In the genomic region with DNA sequence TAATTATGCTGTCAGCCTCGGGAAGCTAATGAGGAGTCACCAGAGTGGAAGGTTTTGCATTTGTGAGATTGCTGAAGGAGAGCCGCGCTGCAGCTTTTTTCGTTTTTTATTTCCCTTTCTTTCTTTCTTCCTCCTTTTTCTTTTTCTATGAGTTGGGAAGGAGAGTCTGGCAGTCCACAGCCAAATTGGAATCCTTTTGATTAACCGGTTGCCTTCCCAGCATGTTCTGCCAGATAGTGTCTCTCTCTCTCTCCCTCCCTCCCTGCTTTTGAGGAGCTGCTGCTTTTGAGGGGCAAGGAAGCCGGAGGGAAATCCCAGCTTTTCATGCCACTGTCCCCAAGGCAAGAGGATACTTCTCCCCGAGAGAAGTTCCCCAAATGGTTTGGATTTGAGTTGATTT, we compare ENCODE assay signal across 12 cellular contexts.
DNase-seq lines count a peak whose midpoint lies in the region; ATAC-seq and TF ChIP-seq lines count a peak whose summit lies in the region.
"Had no signal": no experiment of that assay in that cellular context is flagged by ENCODE, and none has a peak within 500 bp of the region (broad histone marks: within the 10 kb centered on the region; RNA-seq: fewer than 3 reads in every experiment).

No MANE protein-coding gene starts in this region.

- CTCF ChIA-PET in IMR-90 (lab: Yijun Ruan, JAX), result interaction anchor here (1.0 kb wide), 1 partner anchor 28 kb away, joined by 9 read pairs; no protein-coding TSS in a partner anchor
- CTCF ChIA-PET in activated CD4-positive, alpha-beta T cell treated with anti-CD3 and anti-CD28 coated beads, Interleukin-2, amount 10 ng/mL, durations not matched to agents 7 days and 5 days (lab: Charles Lee), result no interaction called here

- H3K14ac ChIP-seq in IMR-90 (replicated peaks; ENCODE audit: low read depth, low read length), result peak overlapping the region; percentile 69

- H3K79me1 ChIP-seq in IMR-90 (ENCODE audit: low read depth in 1 of 2, low read length in 2 of 2), result peaks cover 0 to 25% of the 10 kb centered on the region in 2 experiments; a peak in 2 of 4 replicates

- peak overlapping the region; percentile 13; the same call in 1 of the 2 replicates for H2AK5ac ChIP-seq in IMR-90 (ENCODE audit: low read depth, low read length)

- H3K27me3 ChIP-seq in ACC112 (ENCODE audit: insufficient read depth, low read length), result peaks cover 11% of the 10 kb centered on the region; the same call in 1 of the 2 replicates
- H3K27me3 ChIP-seq in IMR-90 (ENCODE audit: control insufficient read depth, insufficient read depth, low read length), result no peaks in the 10 kb centered on the region
- H3K27me3 ChIP-seq in neuron (ENCODE audit: insufficient read depth, low read length), result no peaks in the 10 kb centered on the region
- no peaks in the 10 kb centered on the region for H3K27me3 ChIP-seq in effector memory CD4-positive, alpha-beta T cell (replicated peaks; ENCODE audit: control insufficient read depth, insufficient read depth, low read length, poor library complexity, severe bottlenecking)

- no peak overlapping the region for H3K27ac Mint-ChIP-seq in activated CD4-positive, alpha-beta T cell treated with anti-CD3 and anti-CD28 coated beads, Interleukin-2, amount 10 ng/mL, durations not matched to agents 7 days and 5 days

- peak overlapping the region; percentile 91 for H4K5ac ChIP-seq in IMR-90 (ENCODE audit: low read depth, low read length)

- peak overlapping the region; percentile 96 for H3K4ac ChIP-seq in IMR-90 (ENCODE audit: low read depth, low read length)

- H3K36me3 ChIP-seq in ACC112 (ENCODE audit: insufficient read depth, low read length) (no peaks in the 10 kb centered on the region), IMR-90 (ENCODE audit: control insufficient read depth, insufficient read depth, low read length) (no peaks in the 10 kb centered on the region), neuron (ENCODE audit: insufficient read depth, low read length) (no peaks in the 10 kb centered on the region)
- H3K36me3 ChIP-seq in effector memory CD4-positive, alpha-beta T cell (ENCODE audit: control insufficient read depth, insufficient read depth, low read length), result no peaks in the 10 kb centered on the region

- peak; percentile 63 for ATAC-seq in IMR-90 (ENCODE audit: low read depth)
- ATAC-seq: HepG2 had no signal

- H2BK5ac ChIP-seq in IMR-90 (ENCODE audit: low read depth, low read length, poor library complexity, severe bottlenecking), result peak overlapping the region; percentile 89

- H3K18ac ChIP-seq in IMR-90 (ENCODE audit: low read depth, low read length), result peak overlapping the region; percentile 99

- H3K27ac ChIP-seq in ACC112 (ENCODE audit: low read depth, low read length) (no peak overlapping the region), IMR-90 (ENCODE audit: insufficient read depth, low read length) (peak overlapping the region; percentile 84)
- no peak overlapping the region for H3K27ac ChIP-seq in effector memory CD4-positive, alpha-beta T cell (ENCODE audit: insufficient read depth, low read length, poor library complexity, severe bottlenecking)

- H3K27me3 Mint-ChIP-seq in activated CD4-positive, alpha-beta T cell treated with anti-CD3 and anti-CD28 coated beads, Interleukin-2, amount 10 ng/mL, durations not matched to agents 7 days and 5 days, result peaks cover 48% of the 10 kb centered on the region

- H3K23ac ChIP-seq in IMR-90 (ENCODE audit: low read depth, low read length), result peak overlapping the region; percentile 82

- no peaks in the 10 kb centered on the region for H3K36me3 Mint-ChIP-seq in activated CD4-positive, alpha-beta T cell treated with anti-CD3 and anti-CD28 coated beads, Interleukin-2, amount 10 ng/mL, durations not matched to agents 7 days and 5 days (ENCODE audit: low read depth)

- no TSS peak for BruUV-seq in IMR-90 (replicated peaks; lab: Mats Ljungman, UMichigan)

- H3K4me3 ChIP-seq in ACC112 (ENCODE audit: low read depth, low read length) (peak overlapping the region; percentile 40), IMR-90 (ENCODE audit: insufficient read depth, low read depth, low read length) (peak overlapping the region; percentile 43), epithelial cell of proximal tubule (ENCODE audit: low read depth, low read length) (peak overlapping the region; percentile 22), neuron (ENCODE audit: low read length) (peak overlapping the region; percentile 35)
- H3K4me3 ChIP-seq in effector memory CD4-positive, alpha-beta T cell (ENCODE audit: insufficient read depth, low read depth, low read length, poor library complexity, severe bottlenecking), result no peak overlapping the region

- H3K4me1 ChIP-seq in ACC112 (ENCODE audit: control insufficient read depth, insufficient read depth, low read length, unreplicated experiment), result peaks cover 21% of the 10 kb centered on the region
- peaks cover 17% of the 10 kb centered on the region for H3K4me1 ChIP-seq in IMR-90 (ENCODE audit: control insufficient read depth, insufficient read depth, low read length)
- H3K4me1 ChIP-seq in neuron (ENCODE audit: insufficient read depth, low read length), result peaks cover 20% of the 10 kb centered on the region
- no peaks in the 10 kb centered on the region for H3K4me1 ChIP-seq in effector memory CD4-positive, alpha-beta T cell (ENCODE audit: control insufficient read depth, insufficient read depth, low read length, poor library complexity, severe bottlenecking)

- peaks cover 2% of the 10 kb centered on the region for H3K4me1 Mint-ChIP-seq in activated CD4-positive, alpha-beta T cell treated with anti-CD3 and anti-CD28 coated beads, Interleukin-2, amount 10 ng/mL, durations not matched to agents 7 days and 5 days

- WGBS in IMR-90 (ENCODE audit: extremely low coverage in 2 of 2, insufficient read length in 1 of 2), 2 experiments, result no CpG with 5 or more reads among the region's 7 CpGs

- peak overlapping the region; percentile 51; the same call in 1 of the 3 replicates for H2BK15ac ChIP-seq in IMR-90 (ENCODE audit: low read depth, low read length)

- peak overlapping the region; percentile 41 to 84; a peak in 3 of 4 replicates for H4K8ac ChIP-seq in IMR-90 (ENCODE audit: low read depth in 2 of 2, low read length in 2 of 2)

- no peak for TF ChIP-seq CTCF in IMR-90 (conservative IDR thresholded peaks at IDR 0.05; ENCODE audit: low read depth, low read length)
- TF ChIP-seq CTCF in epithelial cell of proximal tubule (conservative IDR thresholded peaks at IDR 0.05; ENCODE audit: low read depth, low read length), result no peak

- peak overlapping the region; percentile 79 for H3K9ac ChIP-seq in IMR-90 (ENCODE audit: low read depth, low read length)

- no peak for TF ChIP-seq POLR2A in IMR-90 (IDR thresholded peaks at IDR 0.05; ENCODE audit: low read depth, low read length)

- no peak for TF ChIP-seq RAD21 in IMR-90 (IDR thresholded peaks at IDR 0.05; ENCODE audit: low read length)

- H4K91ac ChIP-seq in IMR-90 (ENCODE audit: insufficient read depth, low read depth, low read length), result peak overlapping the region; percentile 90

- peaks cover 3% of the 10 kb centered on the region; the same call in 1 of the 2 replicates for H4K20me1 ChIP-seq in IMR-90 (ENCODE audit: insufficient read depth, low read length)

- peak overlapping the region; percentile 37 for H2AK9ac ChIP-seq in IMR-90 (replicated peaks; ENCODE audit: low read depth, low read length, poor library complexity)

- dilution Hi-C loops in IMR-90 (cut with HindIII; ENCODE audit: low sequenced_read_pairs, unreplicated experiment), result no loop called here

- H3K79me2 ChIP-seq in ACC112 (ENCODE audit: control insufficient read depth, insufficient read depth, low read length, unreplicated experiment), result no peaks in the 10 kb centered on the region

- H3K9me3 Mint-ChIP-seq in activated CD4-positive, alpha-beta T cell treated with anti-CD3 and anti-CD28 coated beads, Interleukin-2, amount 10 ng/mL, durations not matched to agents 7 days and 5 days, result no peaks in the 10 kb centered on the region

- in situ Hi-C loops in IMR-90 (cut with MboI; ENCODE audit: low sequenced_read_pairs), result no loop called here

- DNase-seq in IMR-90, result no peak
- no peak for DNase-seq in epithelial cell of proximal tubule (ENCODE audit: low read depth)
- DNase-seq in T1000 (lab: John Stamatoyannopoulos, UW), result no peak
- DNase-seq in effector memory CD4-positive, alpha-beta T cell, result no peak
- DNase-seq in KG1 (lab: John Stamatoyannopoulos, UW), result no peak
- DNase-seq in activated CD4-positive, alpha-beta T cell treated with anti-CD3 and anti-CD28 coated beads, Interleukin-2, amount 10 ng/mL, durations not matched to agents 7 days and 5 days, result no peak
- DNase-seq: C1 segment of cervical spinal cord, NCI-H2029 treated with DMSO at 0.1 percent for 48 hours, T-helper 9 cell had no signal

- peak overlapping the region; percentile 71 for H3K56ac ChIP-seq in IMR-90 (ENCODE audit: extremely low read depth, insufficient read depth, low read length)

- peak overlapping the region; percentile 88 for H2BK20ac ChIP-seq in IMR-90 (ENCODE audit: low read depth, low read length)

- intact Hi-C loops in IMR-90 (cut with micrococcal nuclease), result no loop called here

- POLR2A ChIA-PET in IMR-90 (lab: Charles Lee; ENCODE audit: unreplicated experiment), result no interaction called here
- POLR2A ChIA-PET in activated CD4-positive, alpha-beta T cell treated with anti-CD3 and anti-CD28 coated beads, Interleukin-2, amount 10 ng/mL, durations not matched to agents 7 days and 5 days (lab: Charles Lee), result no interaction called here

- peaks cover 17% of the 10 kb centered on the region for H3K9me1 ChIP-seq in IMR-90 (ENCODE audit: insufficient read depth, low read length)

- H3K4me2 ChIP-seq in IMR-90 (ENCODE audit: low read depth, low read length), result peak overlapping the region; percentile 98

- H2AFZ ChIP-seq in ACC112 (ENCODE audit: low read length, unreplicated experiment) (no peak overlapping the region), IMR-90 (replicated peaks; ENCODE audit: low read length, poor library complexity) (peak overlapping the region; percentile 62), neuron (ENCODE audit: low read depth, low read length) (peak overlapping the region; percentile 68)

- H3K9me3 ChIP-seq in IMR-90 (ENCODE audit: control insufficient read depth, insufficient read depth, low read length) (no peaks in the 10 kb centered on the region), neuron (ENCODE audit: low read length) (no peaks in the 10 kb centered on the region)
- no peaks in the 10 kb centered on the region for H3K9me3 ChIP-seq in effector memory CD4-positive, alpha-beta T cell (ENCODE audit: control insufficient read depth, low read length)

- peak overlapping the region; percentile 93 for H2BK120ac ChIP-seq in IMR-90 (ENCODE audit: low read depth, low read length)

- no peak overlapping the region for H3K4me3 Mint-ChIP-seq in activated CD4-positive, alpha-beta T cell treated with anti-CD3 and anti-CD28 coated beads, Interleukin-2, amount 10 ng/mL, durations not matched to agents 7 days and 5 days

TF ChIP-seq in IMR-90, 13 proteins besides CTCF, POLR2A, EP300 and RAD21:
- no peak for TF ChIP-seq FOS (IDR thresholded peaks at IDR 0.05; ENCODE audit: low read depth, low read length)
- no peak for TF ChIP-seq NFE2L2 (IDR thresholded peaks at IDR 0.05; ENCODE audit: low read depth, low read length)
